In genomic region chr1:109823543-109824348, GRCh38 we compare ENCODE assay signal across 10 cellular contexts.
DNase-seq lines count a peak whose midpoint lies in the region; ATAC-seq, FAIRE-seq and TF ChIP-seq lines count a peak whose summit lies in the region.
"Had no signal": no experiment of that assay in that cellular context is flagged by ENCODE, and none has a peak within 500 bp of the region (broad histone marks: within the 10 kb centered on the region; RNA-seq: fewer than 3 reads in every experiment).

No MANE protein-coding gene starts in this region.

- POLR2A ChIA-PET in endothelial cell of umbilical vein (lab: Charles Lee), result no interaction called here

- TF ChIP-seq CTCF in CD14-positive monocyte (IDR thresholded peaks at IDR 0.05), result no peak
- no peak for TF ChIP-seq CTCF in endothelial cell of umbilical vein (IDR thresholded peaks at IDR 0.05; ENCODE audit: extremely low read depth in 1 of 2, insufficient read depth in 1 of 2, low read depth in 1 of 2, low read length in 2 of 2)
- TF ChIP-seq CTCF in neural crest cell (conservative IDR thresholded peaks at IDR 0.05), result no peak

- H3K27me3 Mint-ChIP-seq in CD14-positive monocyte (ENCODE audit: low read depth in 3 of 3) (peaks cover 9 to 13% (median 9%) of the 10 kb centered on the region in 3 donors), neural crest cell (ENCODE audit: low read depth) (no peaks in the 10 kb centered on the region)
- H3K27me3 Mint-ChIP-seq: stimulated activated naive CD8-positive, alpha-beta T cell treated with anti-CD3 and anti-CD28 coated beads, Interleukin-15, Interleukin-2, amounts not matched to agents 100 ng/mL and 50 ng/mL, for 24 hours had no signal

- DNase-seq in CD14-positive monocyte (ENCODE audit: low spot score), result no peak
- peak; percentile 26 for DNase-seq in NCI-H226
- DNase-seq in endothelial cell of umbilical vein (ENCODE audit: low read depth, low spot score), result no peak
- DNase-seq in neural crest cell (ENCODE audit: low read depth, low spot score), result no peak
- no peak for DNase-seq in NCI-H2107 (lab: John Stamatoyannopoulos, UW)
- DNase-seq in GDM1 (lab: John Stamatoyannopoulos, UW), result no peak

- FAIRE-seq in endothelial cell of umbilical vein (lab: Jason Lieb, UNC), result no peak
- FAIRE-seq: G401.6 had no signal

- peak overlapping the region in 1 of 2 donors; percentile 44 for H3K4me3 Mint-ChIP-seq in CD14-positive monocyte
- H3K4me3 Mint-ChIP-seq in neural crest cell, result no peak overlapping the region
- H3K4me3 Mint-ChIP-seq: stimulated activated naive CD8-positive, alpha-beta T cell treated with anti-CD3 and anti-CD28 coated beads, Interleukin-15, Interleukin-2, amounts not matched to agents 100 ng/mL and 50 ng/mL, for 24 hours had no signal

- no peaks in the 10 kb centered on the region for H3K9me3 ChIP-seq in endothelial cell of umbilical vein (replicated peaks; ENCODE audit: control insufficient read depth, insufficient read depth, low read length)

- dilution Hi-C loops in endothelial cell of umbilical vein (cut with MboI; ENCODE audit: extremely low pct_ligation_motif_present, low sequenced_read_pairs), result no loop called here

- no peaks in the 10 kb centered on the region for H3K9me1 ChIP-seq in endothelial cell of umbilical vein (replicated peaks; ENCODE audit: control insufficient read depth, extremely low read depth, insufficient read depth, low read length)

- no peaks in the 10 kb centered on the region for H4K20me1 ChIP-seq in endothelial cell of umbilical vein (replicated peaks; ENCODE audit: control insufficient read depth, extremely low read depth, insufficient read depth, low read length)

- no peak for TF ChIP-seq POLR2A in endothelial cell of umbilical vein (IDR thresholded peaks at IDR 0.05; ENCODE audit: low read depth, low read length)

- intact Hi-C loops in CD14-positive monocyte (cut with micrococcal nuclease), result loop anchor here in 1 of 2 donors (5.0 kb wide), 3 partner anchors 39 to 206 kb away; partner anchors contain the start of genes AMPD2 and GNAT2
- intact Hi-C loops in endothelial cell of umbilical vein (cut with micrococcal nuclease), result loop anchor here (5.0 kb wide), 1 partner anchor 54 kb away; no protein-coding TSS in a partner anchor

- no peak overlapping the region for H3K4me3 ChIP-seq in endothelial cell of umbilical vein (replicated peaks in 1 of 3; ENCODE audit: insufficient read depth in 1 of 3, low read depth in 1 of 3, low read length in 3 of 3)

- peak overlapping the region; percentile 45 for H2AFZ ChIP-seq in endothelial cell of umbilical vein (ENCODE audit: low read depth, low read length)

- H3K4me1 ChIP-seq in endothelial cell of umbilical vein (ENCODE audit: control insufficient read depth, extremely low read depth, insufficient read depth, low read length), result peaks cover 10% of the 10 kb centered on the region

- CTCF ChIA-PET in endothelial cell of umbilical vein (lab: Charles Lee), result interaction anchor here (1.2 to 1.7 kb wide), 2 partner anchors 31 to 87 kb away, joined by 3 to 4 read pairs; partner anchors contain the start of gene CSF1

- no peak overlapping the region for H3K4me2 ChIP-seq in endothelial cell of umbilical vein (ENCODE audit: insufficient read depth, low read length)

- H3K4me1 Mint-ChIP-seq in CD14-positive monocyte, result peaks cover 84% of the 10 kb centered on the region
- H3K4me1 Mint-ChIP-seq in neural crest cell, result peaks cover 23% of the 10 kb centered on the region

- peaks cover 0 to 15% of the 10 kb centered on the region in 2 donors for H3K36me3 Mint-ChIP-seq in CD14-positive monocyte
- H3K36me3 Mint-ChIP-seq in neural crest cell (ENCODE audit: low read depth), result no peaks in the 10 kb centered on the region

- no peaks in the 10 kb centered on the region for H3K79me2 ChIP-seq in endothelial cell of umbilical vein (ENCODE audit: control insufficient read depth, insufficient read depth, low read length)

- no peak overlapping the region for H3K9ac ChIP-seq in endothelial cell of umbilical vein (replicated peaks; ENCODE audit: extremely low read depth, insufficient read depth, low read length)

- H3K27ac ChIP-seq in endothelial cell of umbilical vein (ENCODE audit: insufficient read depth, low read depth, low read length), result no peak overlapping the region

- H3K27ac Mint-ChIP-seq in CD14-positive monocyte (peak overlapping the region in 6 of 7 donors; percentile 36 to 96 (median 87)), neural crest cell (ENCODE audit: unreplicated experiment) (peak overlapping the region; percentile 88)
- H3K27ac Mint-ChIP-seq: stimulated activated naive CD8-positive, alpha-beta T cell treated with anti-CD3 and anti-CD28 coated beads, Interleukin-15, Interleukin-2, amounts not matched to agents 100 ng/mL and 50 ng/mL, for 24 hours had no signal

- no peaks in the 10 kb centered on the region for H3K27me3 ChIP-seq in endothelial cell of umbilical vein (ENCODE audit: control insufficient read depth in 2 of 2, insufficient read depth in 2 of 2, low read length in 2 of 2)

- H3K36me3 ChIP-seq in endothelial cell of umbilical vein (ENCODE audit: control insufficient read depth in 2 of 2, extremely low read depth in 1 of 2, insufficient read depth in 2 of 2, low read length in 2 of 2), result no peaks in the 10 kb centered on the region

- ATAC-seq in HG02970 (IDR thresholded peaks at IDR 0.05; ENCODE audit: low FRiP score, unreplicated experiment) (no peak), GM21737 (IDR thresholded peaks at IDR 0.05; ENCODE audit: unreplicated experiment) (no peak)

- no TSS peak for BruUV-seq in endothelial cell of umbilical vein (replicated peaks; lab: Mats Ljungman, UMichigan)

- H3K9me3 Mint-ChIP-seq in CD14-positive monocyte (peaks cover 0 to 4% (median 0%) of the 10 kb centered on the region in 7 donors), neural crest cell (no peaks in the 10 kb centered on the region)
- H3K9me3 Mint-ChIP-seq: stimulated activated naive CD8-positive, alpha-beta T cell treated with anti-CD3 and anti-CD28 coated beads, Interleukin-15, Interleukin-2, amounts not matched to agents 100 ng/mL and 50 ng/mL, for 24 hours had no signal

TF ChIP-seq in endothelial cell of umbilical vein, 7 proteins besides CTCF, POLR2A, EP300 and RAD21:
- TF ChIP-seq EZH2 (IDR thresholded peaks at IDR 0.05; ENCODE audit: borderline replicate concordance, low read depth, low read length, severe bottlenecking) (no peak), FOS (IDR thresholded peaks at IDR 0.05; ENCODE audit: borderline replicate concordance, insufficient read depth, low read length) (no peak), MYC (IDR thresholded peaks at IDR 0.05; ENCODE audit: low read depth, low read length) (no peak), GATA2 (IDR thresholded peaks at IDR 0.05; ENCODE audit: insufficient read depth, insufficient read length, low read depth, low read length) (no peak), JUN (IDR thresholded peaks at IDR 0.05; ENCODE audit: borderline replicate concordance, insufficient read depth, insufficient read length, low read depth) (no peak), POLR2AphosphoS5 (IDR thresholded peaks at IDR 0.05; ENCODE audit: insufficient read depth, low read depth, low read length) (no peak)
- TF ChIP-seq, protein P1, sequence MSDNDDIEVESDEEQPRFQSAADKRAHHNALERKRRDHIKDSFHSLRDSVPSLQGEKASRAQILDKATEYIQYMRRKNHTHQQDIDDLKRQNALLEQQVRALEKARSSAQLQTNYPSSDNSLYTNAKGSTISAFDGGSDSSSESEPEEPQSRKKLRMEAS (IDR thresholded peaks at IDR 0.05; ENCODE audit: insufficient read depth, insufficient read length), result no peak
